1 cellular context compared by ENCODE assay signal in genomic region chr7:74141705-74142104, GRCh38.
TF ChIP-seq lines count a peak whose summit lies in the region.

No MANE protein-coding gene starts in this region.

TF ChIP-seq in H1, 55 proteins besides CTCF, POLR2A, EP300 and RAD21:
- TF ChIP-seq ATF3 (IDR thresholded peaks at IDR 0.05; ENCODE audit: insufficient read depth, low read depth, low read length) = no peak
- no peak for TF ChIP-seq CHD2 (IDR thresholded peaks at IDR 0.05; ENCODE audit: low read length)
- no peak for TF ChIP-seq RXRA (IDR thresholded peaks at IDR 0.05; ENCODE audit: insufficient read depth, low read depth, low read length)
